Comparison of ENCODE assay signal across 8 cellular contexts in the genomic region with DNA sequence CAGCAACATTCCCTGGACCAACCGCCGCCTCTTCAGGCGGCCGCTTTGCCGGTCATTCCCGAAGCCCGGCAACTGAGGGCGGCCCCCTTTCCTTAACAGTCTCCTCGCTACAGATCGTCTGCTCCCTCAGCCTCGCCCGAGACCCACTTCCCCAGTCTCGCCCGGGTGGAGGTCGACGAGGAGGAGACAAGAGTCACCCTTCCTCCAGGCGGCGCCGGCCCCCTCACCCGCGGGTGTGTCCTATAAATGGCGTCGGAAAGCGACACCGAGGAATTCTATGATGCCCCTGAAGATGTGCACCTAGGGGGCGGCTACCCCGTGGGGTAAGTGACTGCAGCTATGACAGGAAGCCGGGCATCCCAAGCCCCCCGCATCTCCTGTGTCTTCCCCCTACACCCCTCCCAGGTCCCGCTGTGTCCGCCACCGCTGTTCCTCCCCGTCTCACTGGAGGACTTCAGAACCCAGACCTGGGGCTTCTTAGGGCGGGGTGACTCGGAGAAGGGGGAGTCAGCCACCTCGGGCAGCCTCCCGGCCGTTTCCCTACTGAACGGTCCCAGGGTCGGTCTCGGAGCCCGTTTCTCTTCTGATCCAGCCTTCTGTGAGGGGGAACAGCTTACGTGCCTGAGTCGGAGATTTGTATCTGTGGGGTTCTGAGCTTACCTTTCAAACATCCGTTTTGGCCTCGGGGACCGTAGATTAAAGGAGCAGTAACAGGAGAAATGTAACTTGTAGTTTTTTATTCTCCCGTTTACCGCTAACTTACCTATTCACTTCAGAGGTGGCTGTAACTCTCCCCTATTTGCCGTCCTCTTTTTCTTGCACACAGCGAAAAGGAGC. TPM values are rescaled to one million over a fixed set of nuclear protein-coding genes. Genes with fewer than 3 reads are reported as not detected.
DNase-seq lines count a peak whose midpoint lies in the region; ATAC-seq and TF ChIP-seq lines count a peak whose summit lies in the region.

No MANE protein-coding gene starts in this region.

- under 1% methylated on average over 51 of the region's 51 CpGs for WGBS in right cardiac atrium

- peak overlapping the region; percentile 82 for H3K9ac ChIP-seq in SK-N-MC (ENCODE audit: insufficient read length)

- H3K4me1 ChIP-seq in BE2C (no peaks in the 10 kb centered on the region), right cardiac atrium (ENCODE audit: control insufficient read depth, insufficient read depth, low read length) (peaks cover 2% of the 10 kb centered on the region), gastrocnemius medialis (peaks cover 0 to 27% of the 10 kb centered on the region in 2 donors)

- H3K27ac ChIP-seq in SK-N-MC (peak overlapping the region; percentile 78), right cardiac atrium (ENCODE audit: low read length) (peak overlapping the region; percentile 95), gastrocnemius medialis (peak overlapping the region; percentile 91 to 96 (median 92))

- H3K9me3 ChIP-seq in BE2C (no peaks in the 10 kb centered on the region), SK-N-MC (ENCODE audit: low read depth, low read length) (no peaks in the 10 kb centered on the region), right cardiac atrium (ENCODE audit: control insufficient read depth, low read length) (no peaks in the 10 kb centered on the region), gastrocnemius medialis (no peaks in the 10 kb centered on the region)

- H3K4me3 ChIP-seq in BE2C (ENCODE audit: low read depth, low read length) = peak overlapping the region; percentile 90
- H3K4me3 ChIP-seq in SK-N-MC = peak overlapping the region; percentile 84
- peak overlapping the region; percentile 87 for H3K4me3 ChIP-seq in right cardiac atrium (ENCODE audit: low read length)
- peak overlapping the region; percentile 70 to 82 (median 76) for H3K4me3 ChIP-seq in gastrocnemius medialis

- ATAC-seq in GM19372 (IDR thresholded peaks at IDR 0.05; ENCODE audit: low read depth, unreplicated experiment) (peak; percentile 12), HG03521 (IDR thresholded peaks at IDR 0.05; ENCODE audit: unreplicated experiment) (peak; percentile 17), right cardiac atrium (peak; percentile 50 to 62), gastrocnemius medialis (peak; percentile 37 to 51)

- TF ChIP-seq CTCF in BE2C (IDR thresholded peaks at IDR 0.05; ENCODE audit: low read depth, low read length) = 0 out of 2 replicates have a peak, but pooled peaks have one; percentile 5
- peak in 1 of 5 experiments; percentile 10 for TF ChIP-seq CTCF in gastrocnemius medialis (IDR thresholded peaks at IDR 0.05 in 4 of 5, conservative IDR thresholded peaks at IDR 0.05 in 1 of 5)

- DNase-seq in BE2C (peak; percentile 68), SK-N-MC (ENCODE audit: low read depth, low spot score) (no peak), right cardiac atrium (peak; percentile 58 to 79 (median 78)), gastrocnemius medialis (peak in 1 of 2 donors; percentile 5), NCI-H1048 (lab: John Stamatoyannopoulos, UW) (no peak)
- DNase-seq in activated naive CD8-positive, alpha-beta T cell treated with anti-CD3 and anti-CD28 coated beads, Interleukin-2, amount 50 U/mL, for 16 hours (ENCODE audit: low read depth, low spot score) = peak; percentile 21

- intact Hi-C loops in right cardiac atrium (cut with DNase I) = no loop called here
- intact Hi-C loops in gastrocnemius medialis (cut with DNase I; ENCODE audit: low total_unique reads) = no loop called here

- H3K27me3 ChIP-seq in BE2C = no peaks in the 10 kb centered on the region
- H3K27me3 ChIP-seq in right cardiac atrium (ENCODE audit: control insufficient read depth, insufficient read depth) = no peaks in the 10 kb centered on the region
- H3K27me3 ChIP-seq in gastrocnemius medialis = no peaks in the 10 kb centered on the region

- in situ Hi-C loops in gastrocnemius medialis (cut with MboI; ENCODE audit: low sequenced_read_pairs in 4 of 4) = no loop called here

- no peaks in the 10 kb centered on the region; the same call in 1 of the 2 replicates for H3K36me3 ChIP-seq in BE2C
- no peaks in the 10 kb centered on the region for H3K36me3 ChIP-seq in SK-N-MC (ENCODE audit: insufficient read depth, low read length)
- no peaks in the 10 kb centered on the region for H3K36me3 ChIP-seq in gastrocnemius medialis

- TF ChIP-seq POLR2A in gastrocnemius medialis (IDR thresholded peaks at IDR 0.05) = no peak

RNA-seq across cellular contexts. Expression of a gene that starts 0.6 kb away (rescaled TPM):
- 4.6 TPM for polyA plus RNA-seq in BE2C (2012; ENCODE audit: insufficient read depth, insufficient read length, low read depth)
- total RNA-seq in right cardiac atrium = 10 to 100 TPM; 11.1 to 12.5 (median 11.3) TPM
- polyA plus RNA-seq in right cardiac atrium = 4.6 TPM
- 10 to 100 TPM; 12.6 to 16.3 (median 14.1) TPM for total RNA-seq in gastrocnemius medialis

Comparison
In these comparisons a context has a peak if more than half of its experiments do, and no peak if none do; other contexts are left out.
1. DNase-seq: peak in BE2C (single experiment), activated naive CD8-positive, alpha-beta T cell treated with anti-CD3 and anti-CD28 coated beads, Interleukin-2, amount 50 U/mL, for 16 hours (single experiment) and right cardiac atrium (3 of 3); none in SK-N-MC (single experiment) and NCI-H1048 (single experiment).
2. Peak in every context shown above with its lines, with median percentiles within 50 percentile points of each other: H3K4me3 ChIP-seq, ATAC-seq and H3K27ac ChIP-seq.